ENCODE assay signal across 12 cellular contexts in the genomic region with DNA sequence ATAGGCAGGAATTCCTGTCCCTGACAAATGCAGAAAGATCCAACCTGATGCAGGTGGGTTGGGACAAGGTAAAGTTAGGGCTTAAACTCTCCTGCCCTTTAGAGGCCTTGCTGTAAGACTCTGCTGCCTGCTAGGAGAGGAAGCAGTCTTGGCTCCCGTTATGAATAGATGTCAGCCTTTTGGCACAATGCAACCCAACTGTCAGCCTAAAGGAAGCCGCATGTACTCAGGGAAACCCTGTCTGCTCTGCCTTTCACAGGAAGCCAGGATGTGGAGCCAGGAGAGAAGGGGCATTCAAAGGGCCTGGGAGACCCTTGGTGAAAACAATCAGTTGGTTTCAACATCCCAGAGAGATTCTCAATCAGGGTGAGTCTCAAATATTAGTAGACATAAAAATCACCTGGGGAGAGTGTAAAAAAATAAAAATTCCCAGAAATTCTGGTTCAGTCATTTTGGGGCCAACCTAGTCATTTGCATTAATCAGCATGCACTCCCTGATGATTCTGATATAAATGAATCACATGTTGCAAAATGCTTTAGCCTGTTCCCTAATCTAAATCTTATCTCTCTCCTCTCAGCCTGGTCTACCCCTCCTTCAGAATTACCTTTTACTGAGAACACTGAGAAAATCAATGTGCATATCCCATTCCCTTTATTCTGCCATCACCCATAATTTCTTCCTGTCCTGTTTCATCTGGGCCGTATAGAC.
A peak's percentile ranks its signal among the peaks of the same experiment; 100 is the strongest.
DNase-seq lines count a peak whose midpoint lies in the region; ATAC-seq and TF ChIP-seq lines count a peak whose summit lies in the region.
"Had no signal": no experiment of that assay in that cellular context is flagged by ENCODE, and none has a peak within 500 bp of the region (broad histone marks: within the 10 kb centered on the region; RNA-seq: fewer than 3 reads in every experiment).

No MANE protein-coding gene starts in this region.

- WGBS in suprapubic skin: 31% methylated on average over 3 of the region's 3 CpGs

- TF ChIP-seq CTCF in foreskin fibroblast (IDR thresholded peaks at IDR 0.05; ENCODE audit: low read depth, low read length) (no peak), suprapubic skin (IDR thresholded peaks at IDR 0.05) (no peak), GM20000 (IDR thresholded peaks at IDR 0.05; ENCODE audit: extremely low read depth, missing control alignments) (no peak)

- H3K4me1 ChIP-seq in adipocyte (ENCODE audit: control insufficient read depth, insufficient read depth, low read length) (peaks cover 49% of the 10 kb centered on the region), subcutaneous abdominal adipose tissue (ENCODE audit: control insufficient read depth in 5 of 5, insufficient read depth in 5 of 5, low read length in 5 of 5) (peaks cover 0 to 20% (median 5%) of the 10 kb centered on the region in 5 donors), suprapubic skin (peaks cover 38% of the 10 kb centered on the region)

- H3K9ac ChIP-seq in adipocyte (ENCODE audit: low read length) (peak overlapping the region; percentile 25), subcutaneous abdominal adipose tissue (ENCODE audit: low read length in 5 of 5) (no peak overlapping the region)
- H3K9ac ChIP-seq: KMS-11 had no signal

- H3K36me3 ChIP-seq in adipocyte (ENCODE audit: control insufficient read depth, insufficient read depth, low read length, severe bottlenecking): no peaks in the 10 kb centered on the region
- no peaks in the 10 kb centered on the region for H3K36me3 ChIP-seq in subcutaneous abdominal adipose tissue (ENCODE audit: control insufficient read depth in 5 of 5, insufficient read depth in 5 of 5, low read length in 5 of 5)
- H3K36me3 ChIP-seq in suprapubic skin: no peaks in the 10 kb centered on the region

- H3K9me3 ChIP-seq in adipocyte (ENCODE audit: control insufficient read depth, low read length): no peaks in the 10 kb centered on the region
- no peaks in the 10 kb centered on the region for H3K9me3 ChIP-seq in subcutaneous abdominal adipose tissue (ENCODE audit: control insufficient read depth in 5 of 5, low read length in 5 of 5)
- no peaks in the 10 kb centered on the region for H3K9me3 ChIP-seq in suprapubic skin
- H3K9me3 ChIP-seq: body of pancreas had no signal

- no peaks in the 10 kb centered on the region for H3K27me3 ChIP-seq in adipocyte (replicated peaks; ENCODE audit: control insufficient read depth, insufficient read depth, low read length)
- no peaks in the 10 kb centered on the region for H3K27me3 ChIP-seq in subcutaneous abdominal adipose tissue (ENCODE audit: control insufficient read depth in 5 of 5, insufficient read depth in 4 of 5, low read length in 5 of 5)
- H3K27me3 ChIP-seq in suprapubic skin: no peaks in the 10 kb centered on the region
- H3K27me3 ChIP-seq: body of pancreas had no signal

- TF ChIP-seq EP300 in suprapubic skin (IDR thresholded peaks at IDR 0.05): no peak

- no peak for TF ChIP-seq POLR2A in suprapubic skin (IDR thresholded peaks at IDR 0.05)

- no peak overlapping the region for H3K4me3 ChIP-seq in adipocyte (ENCODE audit: low read length)
- H3K4me3 ChIP-seq in foreskin fibroblast (ENCODE audit: low read depth in 1 of 2, low read length in 2 of 2): no peak overlapping the region
- H3K4me3 ChIP-seq in subcutaneous abdominal adipose tissue (ENCODE audit: low read depth in 1 of 5, low read length in 5 of 5): no peak overlapping the region
- H3K4me3 ChIP-seq in suprapubic skin: no peak overlapping the region
- H3K4me3 ChIP-seq: body of pancreas had no signal

- H3K27ac ChIP-seq in subcutaneous abdominal adipose tissue (ENCODE audit: low read depth, low read length): peak overlapping the region; percentile 34
- H3K27ac ChIP-seq in suprapubic skin: no peak overlapping the region
- H3K27ac ChIP-seq: body of pancreas, KMS-11 had no signal

- ATAC-seq in HG03432 (IDR thresholded peaks at IDR 0.05; ENCODE audit: unreplicated experiment): peak; percentile 29
- no peak for ATAC-seq in GM18511 (IDR thresholded peaks at IDR 0.05; ENCODE audit: unreplicated experiment)
- ATAC-seq: activated T-cell treated with anti-CD3 and anti-CD28 coated beads, Interleukin-2, amount 50 U/mL, for 4 hours; body of pancreas had no signal

- DNase-seq in adipocyte (ENCODE audit: low read depth) (peak; percentile 62), foreskin fibroblast (peak; percentile 69 to 71), suprapubic skin (ENCODE audit: low spot score in 2 of 2) (no peak), GM20000 (ENCODE audit: low spot score) (no peak)
- DNase-seq: activated CD4-positive, CD25-positive, alpha-beta regulatory T cell treated with anti-CD3 and anti-CD28 coated beads, Interleukin-2, amount 50 U/mL, for 72 hours; activated T-cell treated with anti-CD3 and anti-CD28 coated beads, Interleukin-2, amount 50 U/mL, for 4 hours; body of pancreas; NCI-H2227 treated with DMSO at 0.1 percent for 48 hours had no signal

Comparison
In these comparisons a context has a peak if more than half of its experiments do, and no peak if none do; other contexts are left out.
1. DNase-seq: peak in adipocyte (single experiment) and foreskin fibroblast (2 of 2); none in suprapubic skin (0 of 2) and GM20000 (single experiment).